ENCODE assay signal across 37 cellular contexts in genomic region chr16:11456741-11457140, GRCh38.
"Had no signal": no experiment of that assay in that cellular context is flagged by ENCODE, and none has a peak within 500 bp of the region (broad histone marks: within the 10 kb centered on the region; RNA-seq: fewer than 3 reads in every experiment).

No MANE protein-coding gene starts in this region.

- DNase-seq: activated CD4-positive, alpha-beta memory T cell treated with anti-CD3 and anti-CD28 coated beads, Interleukin-2, amount 10 ng/mL, durations not matched to agents 7 days and 5 days; activated CD4-positive, alpha-beta T cell treated with anti-CD3 and anti-CD28 coated beads for 1 hour; activated CD4-positive, alpha-beta T cell treated with anti-CD3 and anti-CD28 coated beads for 48 hours; activated CD4-positive, CD25-positive, alpha-beta regulatory T cell; activated CD8-positive, alpha-beta memory T cell treated with anti-CD3 and anti-CD28 coated beads for 24 hours; activated CD8-positive, alpha-beta memory T cell treated with anti-CD3 and anti-CD28 coated beads, Interleukin-2, amount 10 ng/mL, durations not matched to agents 7 days and 5 days; activated CD8-positive, alpha-beta memory T cell treated with anti-CD3 and anti-CD28 coated beads, Interleukin-2, amount 50 U/mL, for 48 hours; activated effector memory CD4-positive, alpha-beta T cell treated with anti-CD3 and anti-CD28 coated beads, Interleukin-2, amount 50 U/mL, for 16 hours; activated naive CD4-positive, alpha-beta T cell; activated naive CD4-positive, alpha-beta T cell treated with anti-CD3 and anti-CD28 coated beads, Interleukin-2, amount 50 U/mL, for 16 hours; activated naive CD8-positive, alpha-beta T cell treated with anti-CD3 and anti-CD28 coated beads for 36 hours; activated T-cell treated with anti-CD3 and anti-CD28 coated beads, Interleukin-2, amount 50 U/mL, for 48 hours; amniotic stem cell; aorta; brain microvascular endothelial cell; central memory CD4-positive, alpha-beta T cell; Kasumi-1; KBM-7; MG63; NCI-H1048; NCI-H1436; NCI-H1694; NCI-H1930; NCI-H2107; NCI-H510A; NCI-H526; NCI-H748 treated with DMSO at 0.1 percent for 48 hours; NK-92 treated with Interleukin-12 subunit alpha and Interleukin-12 subunit beta, amount 100 ng/mL, for 24 hours; PC-3; Peyer's patch; RPMI8226; SHP77 treated with DMSO at 0.1 percent for 48 hours; SK-N-SH; T1000; WERI-Rb-1 had no signal

- H3K9me3 ChIP-seq: MG63, Peyer's patch, SJSA1 had no signal

- H3K36me3 ChIP-seq: brain microvascular endothelial cell, MG63, Peyer's patch, SJSA1, WERI-Rb-1 had no signal

- H3K4me2 ChIP-seq: SK-N-SH had no signal

- H3K4me3 ChIP-seq: MG63, Peyer's patch, SJSA1 had no signal

- H3K9ac ChIP-seq: SK-N-SH had no signal

- H3K27me3 ChIP-seq: MG63, Peyer's patch, SJSA1 had no signal

- H3K27ac ChIP-seq: brain microvascular endothelial cell, Peyer's patch, SJSA1, WERI-Rb-1 had no signal

- ATAC-seq: activated CD8-positive, alpha-beta memory T cell treated with anti-CD3 and anti-CD28 coated beads, Interleukin-2, amount 10 ng/mL, durations not matched to agents 7 days and 5 days; activated T-helper 17 cell treated with anti-CD3 and anti-CD28 coated beads, Interleukin-2, amount 50 U/mL, for 72 hours; PC-3 had no signal

- H3K4me1 ChIP-seq: Peyer's patch, SJSA1 had no signal
